Comparison of ENCODE assay signal across 18 cellular contexts in the genomic region with DNA sequence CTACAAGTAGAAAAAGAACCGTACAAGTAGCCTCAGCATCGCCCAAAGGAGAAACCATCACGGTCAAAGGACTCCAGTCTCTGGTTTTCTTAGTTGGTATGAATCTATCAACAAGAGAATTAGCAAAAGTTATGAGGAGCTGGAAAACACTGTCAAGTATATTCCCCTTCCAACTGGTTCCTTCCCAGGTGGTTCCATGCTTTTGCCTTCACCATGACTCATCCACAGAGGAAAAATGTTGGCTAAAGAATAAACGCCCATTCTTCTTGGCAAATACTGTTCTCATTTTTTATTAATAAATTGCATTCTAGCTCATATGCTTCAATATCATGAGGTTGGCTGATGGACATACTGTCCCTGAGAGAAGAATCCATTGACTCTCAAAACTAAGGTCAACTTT. TPM values are rescaled to one million over a fixed set of nuclear protein-coding genes. Genes with fewer than 3 reads are reported as not detected.
DNase-seq lines count a peak whose midpoint lies in the region; ATAC-seq and TF ChIP-seq lines count a peak whose summit lies in the region.
"Had no signal": no experiment of that assay in that cellular context is flagged by ENCODE, and none has a peak within 500 bp of the region (broad histone marks: within the 10 kb centered on the region; RNA-seq: fewer than 3 reads in every experiment).

No MANE protein-coding gene starts in this region.

- H2BK120ac ChIP-seq in mesendoderm (ENCODE audit: low read depth, low read length), result no peak overlapping the region

- no CpG with 5 or more reads among the region's 4 CpGs for WGBS in mesendoderm (ENCODE audit: extremely low coverage, insufficient coverage, low lambda C conversion rate)

- H3K18ac ChIP-seq in mesendoderm (ENCODE audit: low read length), result no peak overlapping the region

- DNase-seq in natural killer cell, result no peak
- DNase-seq in natural killer cell treated with Interleukin-12 subunit alpha and Interleukin-12 subunit beta and Interleukin-15 and Interleukin-18, amount 100 ng/mL, for 72 hours (ENCODE audit: low spot score), result no peak
- DNase-seq in naive thymus-derived CD4-positive, alpha-beta T cell, result no peak
- DNase-seq in nephron progenitor cell, result no peak
- DNase-seq in mesendoderm, result no peak
- DNase-seq in WTC11 (ENCODE audit: low spot score), result no peak
- DNase-seq: activated CD8-positive, alpha-beta memory T cell treated with anti-CD3 and anti-CD28 coated beads, Interleukin-2, amount 50 U/mL, for 4 hours; activated naive CD4-positive, alpha-beta T cell; body of pancreas; MG63; NCI-H446; stimulated activated naive CD8-positive, alpha-beta T cell treated with anti-CD3 and anti-CD28 coated beads, Interleukin-15, Interleukin-2, amounts not matched to agents 100 U/mL and 50 U/mL, for 24 hours had no signal

- TF ChIP-seq CTCF in natural killer cell (IDR thresholded peaks at IDR 0.05) (no peak), nephron progenitor cell (IDR thresholded peaks at IDR 0.05) (no peak), WTC11 (IDR thresholded peaks at IDR 0.05) (no peak)

- peaks cover 14% of the 10 kb centered on the region for H3K79me1 ChIP-seq in mesendoderm (ENCODE audit: low read length)

- H3K27ac ChIP-seq in naive thymus-derived CD4-positive, alpha-beta T cell (ENCODE audit: low read depth, low read length), result peak overlapping the region; percentile 74
- no peak overlapping the region for H3K27ac ChIP-seq in mesendoderm (ENCODE audit: low read depth, low read length)
- H3K27ac ChIP-seq: body of pancreas, epithelial cell of prostate had no signal

- no peak overlapping the region for H4K5ac ChIP-seq in mesendoderm (ENCODE audit: low read length)

- H2BK15ac ChIP-seq in mesendoderm (replicated peaks; ENCODE audit: low read depth), result no peak overlapping the region

- H3K4me3 ChIP-seq in naive thymus-derived CD4-positive, alpha-beta T cell (ENCODE audit: low read length), result no peak overlapping the region
- H3K4me3 ChIP-seq in mesendoderm (ENCODE audit: low read length), result no peak overlapping the region
- H3K4me3 ChIP-seq: body of pancreas, coronary artery, MG63 had no signal

- no peak overlapping the region for H3K4me2 ChIP-seq in mesendoderm (ENCODE audit: low read length)

- peak overlapping the region; percentile 78 for H3K4me3 Mint-ChIP-seq in natural killer cell
- no peak overlapping the region for H3K4me3 Mint-ChIP-seq in natural killer cell treated with Interleukin-12 subunit alpha and Interleukin-12 subunit beta and Interleukin-15 and Interleukin-18, amount 100 ng/mL, for 72 hours
- no peak overlapping the region for H3K4me3 Mint-ChIP-seq in dendritic cell treated with granulocyte-macrophage colony-stimulating factor and Interleukin-4, amounts not matched to agents 40 ng/mL and 50 ng/mL, for 4 days
- H3K4me3 Mint-ChIP-seq in naive thymus-derived CD4-positive, alpha-beta T cell, result peak overlapping the region in 6 of 10 donors; percentile 67 to 89 (median 78)
- no peak overlapping the region for H3K4me3 Mint-ChIP-seq in nephron progenitor cell
- H3K4me3 Mint-ChIP-seq in WTC11, result no peak overlapping the region
- H3K4me3 Mint-ChIP-seq: nephron had no signal

- CTCF ChIA-PET in naive thymus-derived CD4-positive, alpha-beta T cell (lab: Charles Lee), result no interaction called here
- CTCF ChIA-PET in WTC11 (lab: Charles Lee), result no interaction called here

- no peak overlapping the region for H3K23ac ChIP-seq in mesendoderm (ENCODE audit: low read length)

- H3K4ac ChIP-seq in mesendoderm (ENCODE audit: low read depth, low read length), result no peak overlapping the region

- H3K4me1 Mint-ChIP-seq in natural killer cell (peaks cover 66 to 87% of the 10 kb centered on the region in 2 donors), nephron progenitor cell (peaks cover 32% of the 10 kb centered on the region), WTC11 (peaks cover 30% of the 10 kb centered on the region)
- peaks cover 47 to 53% of the 10 kb centered on the region in 2 donors for H3K4me1 Mint-ChIP-seq in natural killer cell treated with Interleukin-12 subunit alpha and Interleukin-12 subunit beta and Interleukin-15 and Interleukin-18, amount 100 ng/mL, for 72 hours (ENCODE audit: low read depth in 2 of 2)
- H3K4me1 Mint-ChIP-seq in dendritic cell treated with granulocyte-macrophage colony-stimulating factor and Interleukin-4, amounts not matched to agents 40 ng/mL and 50 ng/mL, for 4 days (ENCODE audit: low read depth), result peaks cover 79% of the 10 kb centered on the region
- H3K4me1 Mint-ChIP-seq in naive thymus-derived CD4-positive, alpha-beta T cell, result peaks cover 43 to 96% (median 87%) of the 10 kb centered on the region in 7 donors

- H3K36me3 Mint-ChIP-seq in natural killer cell (no peaks in the 10 kb centered on the region), nephron progenitor cell (ENCODE audit: low read depth) (peaks cover 4% of the 10 kb centered on the region), WTC11 (no peaks in the 10 kb centered on the region)
- no peaks in the 10 kb centered on the region for H3K36me3 Mint-ChIP-seq in natural killer cell treated with Interleukin-12 subunit alpha and Interleukin-12 subunit beta and Interleukin-15 and Interleukin-18, amount 100 ng/mL, for 72 hours
- H3K36me3 Mint-ChIP-seq in dendritic cell treated with granulocyte-macrophage colony-stimulating factor and Interleukin-4, amounts not matched to agents 40 ng/mL and 50 ng/mL, for 4 days (ENCODE audit: low read depth), result peaks cover 50% of the 10 kb centered on the region
- H3K36me3 Mint-ChIP-seq in naive thymus-derived CD4-positive, alpha-beta T cell, result peaks cover 0 to 33% (median 13%) of the 10 kb centered on the region in 5 donors

- H3K9me3 Mint-ChIP-seq in natural killer cell (no peaks in the 10 kb centered on the region), nephron progenitor cell (no peaks in the 10 kb centered on the region), WTC11 (no peaks in the 10 kb centered on the region)
- H3K9me3 Mint-ChIP-seq in natural killer cell treated with Interleukin-12 subunit alpha and Interleukin-12 subunit beta and Interleukin-15 and Interleukin-18, amount 100 ng/mL, for 72 hours, result no peaks in the 10 kb centered on the region
- no peaks in the 10 kb centered on the region for H3K9me3 Mint-ChIP-seq in dendritic cell treated with granulocyte-macrophage colony-stimulating factor and Interleukin-4, amounts not matched to agents 40 ng/mL and 50 ng/mL, for 4 days
- H3K9me3 Mint-ChIP-seq in naive thymus-derived CD4-positive, alpha-beta T cell, result peaks cover 0 to 3% (median 0%) of the 10 kb centered on the region in 11 donors
- H3K9me3 Mint-ChIP-seq: nephron had no signal

- no peak overlapping the region for H2BK5ac ChIP-seq in mesendoderm (ENCODE audit: low read length)

- no peak overlapping the region for H2AK5ac ChIP-seq in mesendoderm (ENCODE audit: low read length)

- H3K79me2 ChIP-seq in mesendoderm (ENCODE audit: control insufficient read depth, insufficient read depth, low read length), result peaks cover 5% of the 10 kb centered on the region

- H3K27me3 Mint-ChIP-seq in natural killer cell (ENCODE audit: low read depth in 2 of 2) (no peaks in the 10 kb centered on the region), nephron progenitor cell (ENCODE audit: low read depth, poor library complexity) (peaks cover 30% of the 10 kb centered on the region), WTC11 (ENCODE audit: low read depth) (peaks cover 6% of the 10 kb centered on the region)
- no peaks in the 10 kb centered on the region for H3K27me3 Mint-ChIP-seq in natural killer cell treated with Interleukin-12 subunit alpha and Interleukin-12 subunit beta and Interleukin-15 and Interleukin-18, amount 100 ng/mL, for 72 hours
- H3K27me3 Mint-ChIP-seq in dendritic cell treated with granulocyte-macrophage colony-stimulating factor and Interleukin-4, amounts not matched to agents 40 ng/mL and 50 ng/mL, for 4 days, result no peaks in the 10 kb centered on the region
- no peaks in the 10 kb centered on the region for H3K27me3 Mint-ChIP-seq in naive thymus-derived CD4-positive, alpha-beta T cell

- no peak overlapping the region for H3K56ac ChIP-seq in mesendoderm (ENCODE audit: low read length)

- H3K27ac Mint-ChIP-seq in natural killer cell (peak overlapping the region; percentile 85 to 88), nephron progenitor cell (no peak overlapping the region), WTC11 (no peak overlapping the region)
- peak overlapping the region in 1 of 2 donors; percentile 80 for H3K27ac Mint-ChIP-seq in natural killer cell treated with Interleukin-12 subunit alpha and Interleukin-12 subunit beta and Interleukin-15 and Interleukin-18, amount 100 ng/mL, for 72 hours
- peak overlapping the region; percentile 96 for H3K27ac Mint-ChIP-seq in dendritic cell treated with granulocyte-macrophage colony-stimulating factor and Interleukin-4, amounts not matched to agents 40 ng/mL and 50 ng/mL, for 4 days
- H3K27ac Mint-ChIP-seq in naive thymus-derived CD4-positive, alpha-beta T cell, result peak overlapping the region; percentile 86 to 98 (median 94)
- H3K27ac Mint-ChIP-seq: nephron had no signal

- peaks cover 0 to 69% of the 10 kb centered on the region in 2 donors for H3K4me1 ChIP-seq in naive thymus-derived CD4-positive, alpha-beta T cell (ENCODE audit: control insufficient read depth in 2 of 2, insufficient read depth in 2 of 2, low read length in 2 of 2)
- peaks cover 3% of the 10 kb centered on the region for H3K4me1 ChIP-seq in mesendoderm (ENCODE audit: control insufficient read depth, low read depth, low read length)

- no peak overlapping the region for H3K9ac ChIP-seq in mesendoderm (ENCODE audit: low read length)

- H3K9me3 ChIP-seq in naive thymus-derived CD4-positive, alpha-beta T cell (ENCODE audit: control insufficient read depth in 2 of 3, low read length in 3 of 3), result no peaks in the 10 kb centered on the region
- H3K9me3 ChIP-seq: body of pancreas, MG63 had no signal

- POLR2A ChIA-PET in naive thymus-derived CD4-positive, alpha-beta T cell (lab: Charles Lee), result interaction anchor here (0.6 to 2.5 kb wide), 4 partner anchors 12 to 233 kb away, joined by 3 to 7 read pairs (median 4); no protein-coding TSS in a partner anchor
- POLR2A ChIA-PET in WTC11 (lab: Charles Lee), result no interaction called here

- no peaks in the 10 kb centered on the region for H3K36me3 ChIP-seq in naive thymus-derived CD4-positive, alpha-beta T cell (ENCODE audit: control insufficient read depth in 2 of 3, insufficient read depth in 3 of 3, low read length in 3 of 3)
- no peaks in the 10 kb centered on the region for H3K36me3 ChIP-seq in mesendoderm (ENCODE audit: control insufficient read depth, insufficient read depth, low read length)
- H3K36me3 ChIP-seq: MG63 had no signal

- no peaks in the 10 kb centered on the region for H3K27me3 ChIP-seq in naive thymus-derived CD4-positive, alpha-beta T cell (ENCODE audit: control insufficient read depth in 2 of 2, insufficient read depth in 2 of 2, low read length in 2 of 2)
- H3K27me3 ChIP-seq in mesendoderm (ENCODE audit: insufficient read depth, low read length, poor library complexity), result no peaks in the 10 kb centered on the region

- no peak for ATAC-seq in natural killer cell
- no peak for ATAC-seq in natural killer cell treated with Interleukin-12 subunit alpha and Interleukin-12 subunit beta and Interleukin-15 and Interleukin-18, amount 100 ng/mL, for 72 hours
- no peak for ATAC-seq in naive thymus-derived CD4-positive, alpha-beta T cell
- ATAC-seq in HG03354 (IDR thresholded peaks at IDR 0.05; ENCODE audit: poor library complexity, severe bottlenecking, unreplicated experiment), result no peak
- ATAC-seq in WTC11, result no peak
- ATAC-seq: body of pancreas; HCT116; stimulated activated naive CD8-positive, alpha-beta T cell treated with anti-CD3 and anti-CD28 coated beads, Interleukin-15, Interleukin-2, amounts not matched to agents 100 U/mL and 50 U/mL, for 24 hours had no signal

- H4K8ac ChIP-seq in mesendoderm (ENCODE audit: low read depth, low read length), result no peak overlapping the region

- intact Hi-C loops in natural killer cell (cut with micrococcal nuclease), result no loop called here
- intact Hi-C loops in dendritic cell treated with granulocyte-macrophage colony-stimulating factor and Interleukin-4, amounts not matched to agents 40 ng/mL and 50 ng/mL, for 4 days (cut with micrococcal nuclease), result no loop called here
- intact Hi-C loops in naive thymus-derived CD4-positive, alpha-beta T cell (cut with micrococcal nuclease), result loop anchor here (10.0 kb wide), 4 partner anchors 807 to 1637 kb away; partner anchors contain the start of gene SEPTIN7 (in 1 of the 2)

RNA-seq across cellular contexts. Expression of gene ELMO1, which starts 6.4 kb away (rescaled TPM):
- total RNA-seq in natural killer cell, result 100 to 1,000 TPM; 127 to 147 (median 130) TPM
- 100 to 1,000 TPM in 1 of 2 donors, 10 to 100 TPM in 1; 36.8 to 103 TPM for total RNA-seq in natural killer cell treated with Interleukin-12 subunit alpha and Interleukin-12 subunit beta and Interleukin-15 and Interleukin-18, amount 100 ng/mL, for 72 hours
- total RNA-seq in naive thymus-derived CD4-positive, alpha-beta T cell, result 100 to 1,000 TPM; 119 to 160 (median 126) TPM
- polyA plus RNA-seq in naive thymus-derived CD4-positive, alpha-beta T cell, result 100 to 1,000 TPM in 1 of 2 donors, 10 to 100 TPM in 1; 63.6 to 101 TPM
- polyA plus RNA-seq in mesendoderm (2013, experiment 1 of 2), result 8.9 TPM
- polyA plus RNA-seq in mesendoderm (2013, experiment 2 of 2), result 9.3 TPM
- total RNA-seq in WTC11 (2021), result 17.8 to 19.4 TPM (median 17.9 TPM) in 3 replicates

Comparison
In these comparisons a context has a peak if more than half of its experiments do, and no peak if none do; other contexts are left out.
1. H3K4me3 Mint-ChIP-seq: peak in natural killer cell (single experiment) and naive thymus-derived CD4-positive, alpha-beta T cell (6 of 10); none in natural killer cell treated with Interleukin-12 subunit alpha and Interleukin-12 subunit beta and Interleukin-15 and Interleukin-18, amount 100 ng/mL, for 72 hours (single experiment), dendritic cell treated with granulocyte-macrophage colony-stimulating factor and Interleukin-4, amounts not matched to agents 40 ng/mL and 50 ng/mL, for 4 days (single experiment), nephron progenitor cell (single experiment) and WTC11 (single experiment).
2. H3K27ac Mint-ChIP-seq: peak in natural killer cell (2 of 2), dendritic cell treated with granulocyte-macrophage colony-stimulating factor and Interleukin-4, amounts not matched to agents 40 ng/mL and 50 ng/mL, for 4 days (single experiment) and naive thymus-derived CD4-positive, alpha-beta T cell (9 of 9); none in nephron progenitor cell (single experiment) and WTC11 (single experiment).
3. intact Hi-C loops: an anchor here in naive thymus-derived CD4-positive, alpha-beta T cell (10.0 kb wide); none called in natural killer cell and dendritic cell treated with granulocyte-macrophage colony-stimulating factor and Interleukin-4, amounts not matched to agents 40 ng/mL and 50 ng/mL, for 4 days.